In the genomic region with DNA sequence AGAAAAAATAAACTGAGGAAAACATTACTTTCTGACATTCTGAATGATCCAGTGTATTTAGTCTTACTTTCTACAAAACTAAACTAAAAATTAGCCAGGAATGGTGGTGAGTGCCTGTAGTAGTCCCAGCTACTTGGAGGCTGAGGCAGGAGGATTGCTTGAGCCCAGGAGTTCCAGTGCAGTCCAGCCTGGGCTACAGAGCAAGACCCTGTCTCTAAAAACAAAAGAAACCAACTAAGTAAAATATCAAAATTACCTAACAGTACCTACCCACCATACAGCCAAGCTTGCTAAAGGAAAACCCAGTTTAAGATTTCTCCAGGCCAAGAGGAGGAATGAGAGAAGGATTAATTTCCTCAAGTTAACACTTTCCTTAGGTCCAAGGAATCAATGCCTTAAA, we compare ENCODE assay signal across 1 cellular context.
TF ChIP-seq lines count a peak whose summit lies in the region.

No MANE protein-coding gene starts in this region.

TF ChIP-seq in H1, 55 proteins besides CTCF, POLR2A, EP300 and RAD21:
- TF ChIP-seq CTBP2 (IDR thresholded peaks at IDR 0.05; ENCODE audit: borderline replicate concordance, insufficient read depth, insufficient read length, low read length) (no peak), TEAD4 (IDR thresholded peaks at IDR 0.05; ENCODE audit: low read depth, low read length) (no peak), BACH1 (IDR thresholded peaks at IDR 0.05; ENCODE audit: low read length) (no peak), SIN3A (conservative IDR thresholded peaks at IDR 0.05 in 1 of 2, IDR thresholded peaks at IDR 0.05 in 1 of 2; ENCODE audit: low read depth in 1 of 2, low read length in 2 of 2) (no peak), KDM1A (IDR thresholded peaks at IDR 0.05; ENCODE audit: borderline replicate concordance, low read length) (no peak), POLR2AphosphoS5 (IDR thresholded peaks at IDR 0.05; ENCODE audit: low read depth, low read length) (no peak), NRF1 (IDR thresholded peaks at IDR 0.05; ENCODE audit: low read depth, low read length) (no peak), ZNF274 (IDR thresholded peaks at IDR 0.05; ENCODE audit: borderline replicate concordance, extremely low read depth, low read length) (no peak), NANOG (IDR thresholded peaks at IDR 0.05; ENCODE audit: insufficient read depth, low read depth, low read length, poor library complexity, severe bottlenecking) (no peak), ASH2L (IDR thresholded peaks at IDR 0.05; ENCODE audit: low read length) (no peak), HDAC6 (IDR thresholded peaks at IDR 0.05; ENCODE audit: low read depth, low read length) (no peak), TAF7 (optimal IDR thresholded peaks at IDR 0.05; ENCODE audit: borderline replicate concordance, low read depth, low read length) (no peak)
